In genomic region chr4:10083331-10083769, GRCh38 we compare ENCODE assay signal across 23 cellular contexts. TPM values are rescaled to one million over a fixed set of nuclear protein-coding genes. Genes with fewer than 3 reads are reported as not detected.
DNase-seq lines count a peak whose midpoint lies in the region; ATAC-seq and TF ChIP-seq lines count a peak whose summit lies in the region.
"Had no signal": no experiment of that assay in that cellular context is flagged by ENCODE, and none has a peak within 500 bp of the region (broad histone marks: within the 10 kb centered on the region; RNA-seq: fewer than 3 reads in every experiment).

No MANE protein-coding gene starts in this region.

- H3K9me2 ChIP-seq in Karpas-422 (replicated peaks; ENCODE audit: insufficient read depth, low read length) = no peaks in the 10 kb centered on the region

- H3K9ac ChIP-seq in Karpas-422 (ENCODE audit: low read length) = no peak overlapping the region

- H3K4me1 Mint-ChIP-seq in activated naive CD4-positive, alpha-beta T cell treated with anti-CD3 and anti-CD28 coated beads, Interleukin-2, amount 10 ng/mL, durations not matched to agents 7 days and 5 days = no peaks in the 10 kb centered on the region
- H3K4me1 Mint-ChIP-seq in activated naive CD8-positive, alpha-beta T cell treated with anti-CD3 and anti-CD28 coated beads, Interleukin-2, amount 10 ng/mL, durations not matched to agents 7 days and 5 days = peaks cover 2% of the 10 kb centered on the region
- H3K4me1 Mint-ChIP-seq in natural killer cell treated with Interleukin-12 subunit alpha and Interleukin-12 subunit beta and Interleukin-15 and Interleukin-18, amount 100 ng/mL, for 72 hours (ENCODE audit: low read depth in 2 of 2) = peaks cover 0 to 20% of the 10 kb centered on the region in 2 donors
- H3K4me1 Mint-ChIP-seq: activated CD4-positive, alpha-beta T cell treated with anti-CD3 and anti-CD28 coated beads, Interleukin-2, amount 10 ng/mL, durations not matched to agents 7 days and 5 days; CD4-positive, CD25-positive, alpha-beta regulatory T cell; stimulated activated memory B cell treated with anti-CD40 and anti-IgM and Interleukin-4, amounts not matched to agents 10 μg/mL and 1 μg/mL and 100 μg/mL, for 72 hours had no signal

- H3K79me2 ChIP-seq in Karpas-422 (ENCODE audit: low read length) = no peaks in the 10 kb centered on the region

- peak; percentile 4 for DNase-seq in activated naive CD4-positive, alpha-beta T cell treated with anti-CD3 and anti-CD28 coated beads, Interleukin-2, amount 50 U/mL, for 16 hours
- DNase-seq in activated naive CD4-positive, alpha-beta T cell treated with anti-CD3 and anti-CD28 coated beads, Interleukin-2, amount 10 ng/mL, durations not matched to agents 7 days and 5 days = no peak
- peak; percentile 15 for DNase-seq in activated naive CD8-positive, alpha-beta T cell treated with anti-CD3 and anti-CD28 coated beads, Interleukin-2, amount 10 ng/mL, durations not matched to agents 7 days and 5 days
- DNase-seq in natural killer cell treated with Interleukin-12 subunit alpha and Interleukin-12 subunit beta and Interleukin-15 and Interleukin-18, amount 100 ng/mL, for 72 hours (ENCODE audit: low spot score) = peak; percentile 44
- DNase-seq in substantia nigra (lab: John Stamatoyannopoulos, UW) (no peak), NCI-H187 treated with DMSO at 0.1 percent for 48 hours (lab: John Stamatoyannopoulos, UW) (no peak), RWPE1 (ENCODE audit: low spot score) (no peak), Karpas-422 (no peak)
- DNase-seq: activated CD4-positive, alpha-beta T cell treated with anti-CD3 and anti-CD28 coated beads, Interleukin-2, amount 10 ng/mL, durations not matched to agents 7 days and 5 days; CD4-positive, CD25-positive, alpha-beta regulatory T cell; cortex of kidney; DMS 273 treated with DMSO at 0.1 percent for 48 hours; NCI-H1417; NCI-H2171 treated with DMSO at 0.1 percent for 48 hours; NCI-H526 treated with DMSO at 0.1 percent for 48 hours; nucleus accumbens; SHP77; trophoblast cell had no signal

- ATAC-seq in activated naive CD8-positive, alpha-beta T cell treated with anti-CD3 and anti-CD28 coated beads, Interleukin-2, amount 10 ng/mL, durations not matched to agents 7 days and 5 days (ENCODE audit: low read depth) = no peak
- no peak for ATAC-seq in natural killer cell treated with Interleukin-12 subunit alpha and Interleukin-12 subunit beta and Interleukin-15 and Interleukin-18, amount 100 ng/mL, for 72 hours
- ATAC-seq: activated T-cell treated with anti-CD3 and anti-CD28 coated beads, Interleukin-2, amount 50 U/mL, for 4 hours; stimulated activated memory B cell treated with anti-CD40 and anti-IgM and Interleukin-4, amounts not matched to agents 10 μg/mL and 1 μg/mL and 100 μg/mL, for 72 hours; T-cell had no signal

- H3K36me3 Mint-ChIP-seq in activated naive CD4-positive, alpha-beta T cell treated with anti-CD3 and anti-CD28 coated beads, Interleukin-2, amount 10 ng/mL, durations not matched to agents 7 days and 5 days = peaks cover 66% of the 10 kb centered on the region
- H3K36me3 Mint-ChIP-seq in activated naive CD8-positive, alpha-beta T cell treated with anti-CD3 and anti-CD28 coated beads, Interleukin-2, amount 10 ng/mL, durations not matched to agents 7 days and 5 days = peaks cover 27% of the 10 kb centered on the region
- peaks cover 19% of the 10 kb centered on the region for H3K36me3 Mint-ChIP-seq in natural killer cell treated with Interleukin-12 subunit alpha and Interleukin-12 subunit beta and Interleukin-15 and Interleukin-18, amount 100 ng/mL, for 72 hours

- H3K4me3 Mint-ChIP-seq in activated naive CD4-positive, alpha-beta T cell treated with anti-CD3 and anti-CD28 coated beads, Interleukin-2, amount 10 ng/mL, durations not matched to agents 7 days and 5 days = no peak overlapping the region
- no peak overlapping the region for H3K4me3 Mint-ChIP-seq in activated naive CD8-positive, alpha-beta T cell treated with anti-CD3 and anti-CD28 coated beads, Interleukin-2, amount 10 ng/mL, durations not matched to agents 7 days and 5 days
- H3K4me3 Mint-ChIP-seq in natural killer cell treated with Interleukin-12 subunit alpha and Interleukin-12 subunit beta and Interleukin-15 and Interleukin-18, amount 100 ng/mL, for 72 hours = no peak overlapping the region
- H3K4me3 Mint-ChIP-seq: activated CD4-positive, alpha-beta T cell treated with anti-CD3 and anti-CD28 coated beads, Interleukin-2, amount 10 ng/mL, durations not matched to agents 7 days and 5 days; activated T-cell treated with anti-CD3 and anti-CD28 coated beads, Interleukin-2, amount 50 U/mL, for 4 hours; CD4-positive, CD25-positive, alpha-beta regulatory T cell; stimulated activated memory B cell treated with anti-CD40 and anti-IgM and Interleukin-4, amounts not matched to agents 10 μg/mL and 1 μg/mL and 100 μg/mL, for 72 hours; T-cell had no signal

- no peaks in the 10 kb centered on the region for H3K27me3 ChIP-seq in Karpas-422 (ENCODE audit: low read length)
- H3K27me3 ChIP-seq: heart left ventricle had no signal

- no peaks in the 10 kb centered on the region for H3K4me1 ChIP-seq in Karpas-422 (ENCODE audit: low read length)

- no peak overlapping the region for H3K4me3 ChIP-seq in Karpas-422 (ENCODE audit: low read length)
- H3K4me3 ChIP-seq: heart left ventricle had no signal

- H2AFZ ChIP-seq in Karpas-422 (ENCODE audit: low read length) = no peak overlapping the region

- TF ChIP-seq CTCF in RWPE1 (conservative IDR thresholded peaks at IDR 0.05; ENCODE audit: low read depth) = no peak

- H3K27ac ChIP-seq in substantia nigra (ENCODE audit: low read depth, low read length, poor library complexity, severe bottlenecking) (peak overlapping the region; percentile 35), RWPE1 (no peak overlapping the region; the same call in 1 of the 2 replicates), Karpas-422 (ENCODE audit: low read length) (no peak overlapping the region)
- H3K27ac ChIP-seq: HL-60 had no signal

- POLR2A ChIA-PET in activated naive CD8-positive, alpha-beta T cell treated with anti-CD3 and anti-CD28 coated beads, Interleukin-2, amount 10 ng/mL, durations not matched to agents 7 days and 5 days (lab: Charles Lee) = no interaction called here
- POLR2A ChIA-PET in RWPE1 (lab: Yijun Ruan, JAX; ENCODE audit: low non-redundant PET) = no interaction called here

- H3K9me3 Mint-ChIP-seq in activated naive CD4-positive, alpha-beta T cell treated with anti-CD3 and anti-CD28 coated beads, Interleukin-2, amount 10 ng/mL, durations not matched to agents 7 days and 5 days = no peaks in the 10 kb centered on the region
- H3K9me3 Mint-ChIP-seq in activated naive CD8-positive, alpha-beta T cell treated with anti-CD3 and anti-CD28 coated beads, Interleukin-2, amount 10 ng/mL, durations not matched to agents 7 days and 5 days = no peaks in the 10 kb centered on the region
- no peaks in the 10 kb centered on the region for H3K9me3 Mint-ChIP-seq in natural killer cell treated with Interleukin-12 subunit alpha and Interleukin-12 subunit beta and Interleukin-15 and Interleukin-18, amount 100 ng/mL, for 72 hours
- H3K9me3 Mint-ChIP-seq: activated CD4-positive, alpha-beta T cell treated with anti-CD3 and anti-CD28 coated beads, Interleukin-2, amount 10 ng/mL, durations not matched to agents 7 days and 5 days; activated T-cell treated with anti-CD3 and anti-CD28 coated beads, Interleukin-2, amount 50 U/mL, for 4 hours; CD4-positive, CD25-positive, alpha-beta regulatory T cell; stimulated activated memory B cell treated with anti-CD40 and anti-IgM and Interleukin-4, amounts not matched to agents 10 μg/mL and 1 μg/mL and 100 μg/mL, for 72 hours; T-cell had no signal

- no peaks in the 10 kb centered on the region for H3K27me3 Mint-ChIP-seq in activated naive CD4-positive, alpha-beta T cell treated with anti-CD3 and anti-CD28 coated beads, Interleukin-2, amount 10 ng/mL, durations not matched to agents 7 days and 5 days
- H3K27me3 Mint-ChIP-seq in activated naive CD8-positive, alpha-beta T cell treated with anti-CD3 and anti-CD28 coated beads, Interleukin-2, amount 10 ng/mL, durations not matched to agents 7 days and 5 days = no peaks in the 10 kb centered on the region
- no peaks in the 10 kb centered on the region for H3K27me3 Mint-ChIP-seq in natural killer cell treated with Interleukin-12 subunit alpha and Interleukin-12 subunit beta and Interleukin-15 and Interleukin-18, amount 100 ng/mL, for 72 hours
- H3K27me3 Mint-ChIP-seq: activated CD4-positive, alpha-beta T cell treated with anti-CD3 and anti-CD28 coated beads, Interleukin-2, amount 10 ng/mL, durations not matched to agents 7 days and 5 days; CD4-positive, CD25-positive, alpha-beta regulatory T cell; stimulated activated memory B cell treated with anti-CD40 and anti-IgM and Interleukin-4, amounts not matched to agents 10 μg/mL and 1 μg/mL and 100 μg/mL, for 72 hours; T-cell had no signal

- H3K27ac Mint-ChIP-seq in activated naive CD4-positive, alpha-beta T cell treated with anti-CD3 and anti-CD28 coated beads, Interleukin-2, amount 10 ng/mL, durations not matched to agents 7 days and 5 days = no peak overlapping the region
- no peak overlapping the region for H3K27ac Mint-ChIP-seq in activated naive CD8-positive, alpha-beta T cell treated with anti-CD3 and anti-CD28 coated beads, Interleukin-2, amount 10 ng/mL, durations not matched to agents 7 days and 5 days
- no peak overlapping the region for H3K27ac Mint-ChIP-seq in natural killer cell treated with Interleukin-12 subunit alpha and Interleukin-12 subunit beta and Interleukin-15 and Interleukin-18, amount 100 ng/mL, for 72 hours
- H3K27ac Mint-ChIP-seq: activated CD4-positive, alpha-beta T cell treated with anti-CD3 and anti-CD28 coated beads, Interleukin-2, amount 10 ng/mL, durations not matched to agents 7 days and 5 days; stimulated activated memory B cell treated with anti-CD40 and anti-IgM and Interleukin-4, amounts not matched to agents 10 μg/mL and 1 μg/mL and 100 μg/mL, for 72 hours had no signal

- H3K9me3 ChIP-seq in Karpas-422 (ENCODE audit: low read length) = no peaks in the 10 kb centered on the region
- H3K9me3 ChIP-seq: heart left ventricle had no signal

- no peak overlapping the region for H3K4me2 ChIP-seq in Karpas-422 (ENCODE audit: low read depth, low read length, poor library complexity, severe bottlenecking)

- no peaks in the 10 kb centered on the region for H4K20me1 ChIP-seq in Karpas-422 (ENCODE audit: insufficient read depth, low read depth, low read length)

- peaks cover 21% of the 10 kb centered on the region for H3K36me3 ChIP-seq in Karpas-422 (ENCODE audit: insufficient read depth, low read length)

- CTCF ChIA-PET in activated naive CD4-positive, alpha-beta T cell treated with anti-CD3 and anti-CD28 coated beads, Interleukin-2, amount 10 ng/mL, durations not matched to agents 7 days and 5 days (lab: Charles Lee) = no interaction called here
- CTCF ChIA-PET in RWPE1 (lab: Yijun Ruan, JAX) = no interaction called here

RNA-seq across cellular contexts. Expression of gene WDR1, which starts 33.2 kb away (rescaled TPM):
- 100 to 1,000 TPM; 371 to 372 TPM for total RNA-seq in activated naive CD8-positive, alpha-beta T cell treated with anti-CD3 and anti-CD28 coated beads, Interleukin-2, amount 10 ng/mL, durations not matched to agents 7 days and 5 days
- total RNA-seq in natural killer cell treated with Interleukin-12 subunit alpha and Interleukin-12 subunit beta and Interleukin-15 and Interleukin-18, amount 100 ng/mL, for 72 hours = 100 to 1,000 TPM; 550 to 559 TPM
- 67.5 and 116 TPM in 2 replicates for total RNA-seq in Karpas-422 (2014; rRNA removed; shearing (Covaris generic); ENCODE audit: low replicate concordance)

Comparison
In these comparisons a context has a peak if more than half of its experiments do, and no peak if none do; other contexts are left out.
1. DNase-seq: peak in activated naive CD4-positive, alpha-beta T cell treated with anti-CD3 and anti-CD28 coated beads, Interleukin-2, amount 50 U/mL, for 16 hours (single experiment), activated naive CD8-positive, alpha-beta T cell treated with anti-CD3 and anti-CD28 coated beads, Interleukin-2, amount 10 ng/mL, durations not matched to agents 7 days and 5 days (single experiment) and natural killer cell treated with Interleukin-12 subunit alpha and Interleukin-12 subunit beta and Interleukin-15 and Interleukin-18, amount 100 ng/mL, for 72 hours (single experiment); none in activated naive CD4-positive, alpha-beta T cell treated with anti-CD3 and anti-CD28 coated beads, Interleukin-2, amount 10 ng/mL, durations not matched to agents 7 days and 5 days (single experiment), substantia nigra (0 of 49), NCI-H187 treated with DMSO at 0.1 percent for 48 hours (single experiment), RWPE1 (single experiment) and Karpas-422 (single experiment).